Comparison of ENCODE assay signal across 30 cellular contexts in genomic region chr5:113382736-113383135, GRCh38. TPM values are rescaled to one million over a fixed set of nuclear protein-coding genes. Genes with fewer than 3 reads are reported as not detected.
DNase-seq lines count a peak whose midpoint lies in the region; ATAC-seq and TF ChIP-seq lines count a peak whose summit lies in the region.
"Had no signal": no experiment of that assay in that cellular context is flagged by ENCODE, and none has a peak within 500 bp of the region (broad histone marks: within the 10 kb centered on the region; RNA-seq: fewer than 3 reads in every experiment).

No MANE protein-coding gene starts in this region.

- H3K4me1 ChIP-seq in left ventricle myocardium inferior, result peaks cover 24% of the 10 kb centered on the region

- no peak overlapping the region for H3K4me3 ChIP-seq in left ventricle myocardium inferior
- H3K4me3 ChIP-seq: esophagus squamous epithelium, GM23338, right atrium auricular region, upper lobe of left lung had no signal

- no peaks in the 10 kb centered on the region for H3K9me3 Mint-ChIP-seq in stimulated activated naive B cell treated with anti-CD40 and anti-IgM and Interleukin-4, amounts not matched to agents 10 μg/mL and 1 μg/mL and 100 μg/mL, for 72 hours
- H3K9me3 Mint-ChIP-seq: GM23338; mesothelial cell of epicardium; natural killer cell; T-helper 1 cell treated with Interleukin-12 subunit alpha and Interleukin-12 subunit beta and Interleukin-4 antibody, amounts not matched to agents 30 μg/mL and 1 μg/mL, for 36 hours had no signal

- H3K4me3 Mint-ChIP-seq in stimulated activated naive B cell treated with anti-CD40 and anti-IgM and Interleukin-4, amounts not matched to agents 10 μg/mL and 1 μg/mL and 100 μg/mL, for 72 hours, result no peak overlapping the region
- H3K4me3 Mint-ChIP-seq: activated naive CD8-positive, alpha-beta T cell; GM23338; mesothelial cell of epicardium; natural killer cell; T-helper 1 cell treated with Interleukin-12 subunit alpha and Interleukin-12 subunit beta and Interleukin-4 antibody, amounts not matched to agents 30 μg/mL and 1 μg/mL, for 36 hours had no signal

- no peaks in the 10 kb centered on the region for H3K9me3 ChIP-seq in left ventricle myocardium inferior (replicated peaks)
- H3K9me3 ChIP-seq: esophagus squamous epithelium, right atrium auricular region, upper lobe of left lung had no signal

- no peaks in the 10 kb centered on the region for H3K36me3 Mint-ChIP-seq in stimulated activated naive B cell treated with anti-CD40 and anti-IgM and Interleukin-4, amounts not matched to agents 10 μg/mL and 1 μg/mL and 100 μg/mL, for 72 hours
- H3K36me3 Mint-ChIP-seq: activated naive CD8-positive, alpha-beta T cell; mesothelial cell of epicardium; natural killer cell had no signal

- intact Hi-C loops in left ventricle myocardium inferior (cut with micrococcal nuclease), result loop anchor here (10.0 kb wide), 1 partner anchor 102 kb away; the partner anchor contains the start of gene MCC

- no peaks in the 10 kb centered on the region for H3K36me3 ChIP-seq in left ventricle myocardium inferior
- H3K36me3 ChIP-seq: esophagus squamous epithelium, right atrium auricular region, upper lobe of left lung had no signal

- CTCF ChIA-PET in RWPE1 (lab: Yijun Ruan, JAX), result interaction anchor here (0.6 to 4.6 kb wide), 3 partner anchors 128 to 352 kb away, joined by 3 to 50 read pairs (median 4); no protein-coding TSS in a partner anchor

- H3K27ac Mint-ChIP-seq in stimulated activated naive B cell treated with anti-CD40 and anti-IgM and Interleukin-4, amounts not matched to agents 10 μg/mL and 1 μg/mL and 100 μg/mL, for 72 hours, result no peak overlapping the region
- H3K27ac Mint-ChIP-seq: activated naive CD8-positive, alpha-beta T cell; GM23338; mesothelial cell of epicardium; natural killer cell; T-helper 1 cell treated with Interleukin-12 subunit alpha and Interleukin-12 subunit beta and Interleukin-4 antibody, amounts not matched to agents 30 μg/mL and 1 μg/mL, for 36 hours had no signal

- peaks cover 3 to 4% of the 10 kb centered on the region in 2 donors for H3K4me1 Mint-ChIP-seq in stimulated activated naive B cell treated with anti-CD40 and anti-IgM and Interleukin-4, amounts not matched to agents 10 μg/mL and 1 μg/mL and 100 μg/mL, for 72 hours

- H3K27ac ChIP-seq in RWPE1 (no peak overlapping the region), left ventricle myocardium inferior (replicated peaks) (no peak overlapping the region)
- H3K27ac ChIP-seq: esophagus squamous epithelium, right atrium auricular region, upper lobe of left lung had no signal

- POLR2A ChIA-PET in RWPE1 (lab: Yijun Ruan, JAX; ENCODE audit: low non-redundant PET), result no interaction called here

- no peak for TF ChIP-seq CTCF in RWPE1 (conservative IDR thresholded peaks at IDR 0.05; ENCODE audit: low read depth)
- no peak for TF ChIP-seq CTCF in left ventricle myocardium inferior (IDR thresholded peaks at IDR 0.05; ENCODE audit: borderline replicate concordance)

- ATAC-seq in esophagus mucosa, result peak; percentile 65
- ATAC-seq in stimulated activated naive B cell treated with anti-CD40 and anti-IgM and Interleukin-4, amounts not matched to agents 10 μg/mL and 1 μg/mL and 100 μg/mL, for 72 hours (replicated peaks), result peak; percentile 53 to 59
- ATAC-seq: GM23338, left colon, natural killer cell had no signal

- DNase-seq in NCI-H82 (lab: John Stamatoyannopoulos, UW) (peak; percentile 3), NCI-H82 treated with DMSO at 0.1 percent for 48 hours (lab: John Stamatoyannopoulos, UW; ENCODE audit: unreplicated experiment) (no peak), RWPE1 (ENCODE audit: low spot score) (peak; percentile 73), left ventricle myocardium inferior (no peak), epidermal melanocyte (ENCODE audit: insufficient read length, low spot score) (no peak)
- no peak for DNase-seq in stimulated activated naive B cell treated with anti-CD40 and anti-IgM and Interleukin-4, amounts not matched to agents 10 μg/mL and 1 μg/mL and 100 μg/mL, for 72 hours
- DNase-seq in activated CD8-positive, alpha-beta memory T cell treated with anti-CD3 and anti-CD28 coated beads, Interleukin-2, amount 50 U/mL, for 48 hours, result no peak
- DNase-seq: activated CD4-positive, alpha-beta T cell treated with anti-CD3 and anti-CD28 coated beads for 48 hours; AML-193; cerebellar nuclear complex; COR-L47; DMS79; effector CD8-positive, alpha-beta T cell; esophagus squamous epithelium; glutamatergic neuron; left colon; natural killer cell; NCI-H2227 treated with DMSO at 0.1 percent for 48 hours; NCI-H774; SIG-M5; stimulated activated CD4-positive, alpha-beta T cell treated with anti-CD3 and anti-CD28 coated beads, Interleukin-12 subunit alpha, Interleukin-12 subunit beta, amount 100 ng/mL, for 4 hours; upper lobe of left lung had no signal

- H3K27me3 ChIP-seq in left ventricle myocardium inferior (ENCODE audit: low read depth), result no peaks in the 10 kb centered on the region
- H3K27me3 ChIP-seq: esophagus squamous epithelium, right atrium auricular region, upper lobe of left lung had no signal

- peaks cover 36 to 39% of the 10 kb centered on the region in 2 donors for H3K27me3 Mint-ChIP-seq in stimulated activated naive B cell treated with anti-CD40 and anti-IgM and Interleukin-4, amounts not matched to agents 10 μg/mL and 1 μg/mL and 100 μg/mL, for 72 hours

RNA-seq across cellular contexts. Expression of gene TSSK1B, which starts 52.1 kb away (rescaled TPM):
- 0.48 TPM for total RNA-seq in esophagus mucosa
- not detected for total RNA-seq in left ventricle myocardium inferior
- total RNA-seq: A172, left colon, natural killer cell, OCI-LY7, right atrium auricular region had no signal

Comparison
In these comparisons a context has a peak if more than half of its experiments do, and no peak if none do; other contexts are left out.
1. DNase-seq: peak in NCI-H82 (single experiment) and RWPE1 (single experiment); none in NCI-H82 treated with DMSO at 0.1 percent for 48 hours (single experiment), stimulated activated naive B cell treated with anti-CD40 and anti-IgM and Interleukin-4, amounts not matched to agents 10 μg/mL and 1 μg/mL and 100 μg/mL, for 72 hours (single experiment), activated CD8-positive, alpha-beta memory T cell treated with anti-CD3 and anti-CD28 coated beads, Interleukin-2, amount 50 U/mL, for 48 hours (single experiment), left ventricle myocardium inferior (single experiment) and epidermal melanocyte (single experiment).